Comparison of ENCODE assay signal across 8 cellular contexts in genomic region chr20:36362261-36362660, GRCh38.
"Had no signal": no experiment of that assay in that cellular context is flagged by ENCODE, and none has a peak within 500 bp of the region (broad histone marks: within the 10 kb centered on the region; RNA-seq: fewer than 3 reads in every experiment).

No MANE protein-coding gene starts in this region.

- H3K27ac Mint-ChIP-seq: IgD-negative memory B cell had no signal

- H2AFZ ChIP-seq: GM23248 had no signal

- H3K27ac ChIP-seq: GM23248 had no signal

- H3K9ac ChIP-seq: GM23248 had no signal

- H3K36me3 ChIP-seq: HAP-1 had no signal

- H3K36me3 Mint-ChIP-seq: IgD-negative memory B cell had no signal

- ATAC-seq: HCT116 had no signal

- H3K9me3 ChIP-seq: HAP-1 had no signal

- H3K4me3 Mint-ChIP-seq: IgD-negative memory B cell had no signal

- H3K4me1 ChIP-seq: HAP-1 had no signal

- H3K4me3 ChIP-seq: GM23248, HAP-1 had no signal

- DNase-seq: GM23248, GOT3, H7, KBM-7 had no signal

- FAIRE-seq: HTR-8/SVneo had no signal
